In the genomic region with DNA sequence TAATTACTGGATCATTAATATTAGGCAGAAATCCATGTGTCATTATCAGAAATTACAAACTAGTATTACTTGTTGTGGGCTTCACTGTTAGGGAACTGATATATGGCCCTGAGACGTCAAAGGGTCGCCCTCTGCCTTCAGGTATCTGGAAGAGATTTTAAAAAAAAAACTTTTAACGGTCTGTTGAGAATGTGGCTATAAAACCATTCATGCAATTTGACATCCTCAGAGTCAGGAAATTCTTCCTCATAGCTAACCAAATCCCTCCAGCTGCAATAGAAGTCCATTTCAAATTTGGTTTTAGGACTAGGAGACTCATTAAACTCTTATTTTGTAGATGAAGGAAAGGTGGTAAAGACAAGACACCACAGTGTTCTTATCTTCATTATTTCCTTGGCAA, we compare ENCODE assay signal across 31 cellular contexts.
"Had no signal": no experiment of that assay in that cellular context is flagged by ENCODE, and none has a peak within 500 bp of the region (broad histone marks: within the 10 kb centered on the region; RNA-seq: fewer than 3 reads in every experiment).

No MANE protein-coding gene starts in this region.

- DNase-seq: activated CD4-positive, alpha-beta T cell treated with anti-CD3 and anti-CD28 coated beads for 36 hours; activated CD4-positive, alpha-beta T cell treated with anti-CD3 and anti-CD28 coated beads, Interleukin-2, amount 10 ng/mL, durations not matched to agents 7 days and 5 days; activated CD4-positive, alpha-beta T cell treated with anti-CD3 and anti-CD28 coated beads, Interleukin-2, amount 50 U/mL, for 48 hours; activated CD8-positive, alpha-beta T cell treated with anti-CD3 and anti-CD28 coated beads, Interleukin-2, amount 10 ng/mL, durations not matched to agents 7 days and 5 days; activated gamma-delta T cell; activated naive CD4-positive, alpha-beta T cell treated with Interleukin-2 at 50 U/mL for 16 hours; activated naive CD8-positive, alpha-beta T cell treated with anti-CD3 and anti-CD28 coated beads, Interleukin-2, amount 10 ng/mL, durations not matched to agents 7 days and 5 days; activated T-cell treated with anti-CD3 and anti-CD28 coated beads, Interleukin-2, amount 50 U/mL, for 24 hours; amygdala; MM.1S; NCI-H1092 treated with DMSO at 0.1 percent for 48 hours; NCI-H146; NCI-H187; NCI-H2029 treated with DMSO at 0.1 percent for 48 hours; NCI-H2107; NCI-H2171; NCI-H510A; NCI-H526; NCI-H748 treated with DMSO at 0.1 percent for 48 hours; NK-92 treated with Interleukin-12 subunit alpha and Interleukin-12 subunit beta, amount 100 ng/mL, for 24 hours; PC-3; Peyer's patch had no signal

- H3K4me3 ChIP-seq: ascending aorta, Peyer's patch had no signal

- H3K36me3 ChIP-seq: ascending aorta, Peyer's patch had no signal

- H3K9me3 Mint-ChIP-seq: activated CD4-positive, alpha-beta T cell treated with anti-CD3 and anti-CD28 coated beads, Interleukin-2, amount 10 ng/mL, durations not matched to agents 7 days and 5 days; activated naive CD4-positive, alpha-beta T cell treated with anti-CD3 and anti-CD28 coated beads, Interleukin-2, amount 50 U/mL, for 24 hours; activated naive CD8-positive, alpha-beta T cell treated with anti-CD3 and anti-CD28 coated beads, Interleukin-2, amount 10 ng/mL, durations not matched to agents 7 days and 5 days; activated T-cell treated with anti-CD3 and anti-CD28 coated beads, Interleukin-2, amount 50 U/mL, for 24 hours; activated T-helper 2 cell treated with anti-CD3 and anti-CD28 coated beads, Interferon-gamma antibody, Interleukin-2, Interleukin-4, amounts not matched to agents 10 μg/mL and 5 μg/mL and 100 μg/mL, durations not matched to agents 14 hours and 24 hours and 36 hours; T-helper 1 cell treated with Interleukin-12 subunit alpha and Interleukin-12 subunit beta and Interleukin-4 antibody, amounts not matched to agents 30 μg/mL and 1 μg/mL, for 36 hours; T-helper 2 cell treated with Interferon-gamma antibody and Interleukin-4, amounts not matched to agents 5 μg/mL and 100 μg/mL, for 36 hours; WTC11 had no signal

- H3K27me3 ChIP-seq: ascending aorta, Peyer's patch had no signal

- H3K27ac Mint-ChIP-seq: activated CD4-positive, alpha-beta T cell treated with anti-CD3 and anti-CD28 coated beads for 36 hours; activated CD4-positive, alpha-beta T cell treated with anti-CD3 and anti-CD28 coated beads, Interleukin-2, amount 10 ng/mL, durations not matched to agents 7 days and 5 days; activated CD8-positive, alpha-beta T cell treated with anti-CD3 and anti-CD28 coated beads, Interleukin-2, amount 10 ng/mL, durations not matched to agents 7 days and 5 days; activated naive CD4-positive, alpha-beta T cell treated with anti-CD3 and anti-CD28 coated beads, Interleukin-2, amount 50 U/mL, for 24 hours; activated naive CD8-positive, alpha-beta T cell treated with anti-CD3 and anti-CD28 coated beads, Interleukin-2, amount 10 ng/mL, durations not matched to agents 7 days and 5 days; activated T-cell treated with anti-CD3 and anti-CD28 coated beads, Interleukin-2, amount 50 U/mL, for 24 hours; activated T-helper 2 cell treated with anti-CD3 and anti-CD28 coated beads, Interferon-gamma antibody, Interleukin-2, Interleukin-4, amounts not matched to agents 10 μg/mL and 5 μg/mL and 100 μg/mL, durations not matched to agents 14 hours and 24 hours and 36 hours; T-helper 1 cell treated with Interleukin-12 subunit alpha and Interleukin-12 subunit beta and Interleukin-4 antibody, amounts not matched to agents 30 μg/mL and 1 μg/mL, for 36 hours; T-helper 2 cell treated with Interferon-gamma antibody and Interleukin-4, amounts not matched to agents 5 μg/mL and 100 μg/mL, for 36 hours; WTC11 had no signal

- H3K4me1 ChIP-seq: ascending aorta, Peyer's patch had no signal

- H3K4me3 Mint-ChIP-seq: activated CD4-positive, alpha-beta T cell treated with anti-CD3 and anti-CD28 coated beads for 36 hours; activated CD4-positive, alpha-beta T cell treated with anti-CD3 and anti-CD28 coated beads, Interleukin-2, amount 10 ng/mL, durations not matched to agents 7 days and 5 days; activated CD8-positive, alpha-beta T cell treated with anti-CD3 and anti-CD28 coated beads, Interleukin-2, amount 10 ng/mL, durations not matched to agents 7 days and 5 days; activated naive CD4-positive, alpha-beta T cell treated with anti-CD3 and anti-CD28 coated beads, Interleukin-2, amount 50 U/mL, for 24 hours; activated naive CD8-positive, alpha-beta T cell treated with anti-CD3 and anti-CD28 coated beads, Interleukin-2, amount 10 ng/mL, durations not matched to agents 7 days and 5 days; activated T-cell treated with anti-CD3 and anti-CD28 coated beads, Interleukin-2, amount 50 U/mL, for 24 hours; T-helper 1 cell treated with Interleukin-12 subunit alpha and Interleukin-12 subunit beta and Interleukin-4 antibody, amounts not matched to agents 30 μg/mL and 1 μg/mL, for 36 hours; T-helper 2 cell treated with Interferon-gamma antibody and Interleukin-4, amounts not matched to agents 5 μg/mL and 100 μg/mL, for 36 hours; WTC11 had no signal

- H3K9me3 ChIP-seq: ascending aorta, Peyer's patch had no signal

- H3K27me3 Mint-ChIP-seq: activated CD4-positive, alpha-beta T cell treated with anti-CD3 and anti-CD28 coated beads, Interleukin-2, amount 10 ng/mL, durations not matched to agents 7 days and 5 days; activated naive CD4-positive, alpha-beta T cell treated with anti-CD3 and anti-CD28 coated beads, Interleukin-2, amount 50 U/mL, for 24 hours; activated T-cell treated with anti-CD3 and anti-CD28 coated beads, Interleukin-2, amount 50 U/mL, for 24 hours had no signal

- H3K36me3 Mint-ChIP-seq: activated naive CD4-positive, alpha-beta T cell treated with anti-CD3 and anti-CD28 coated beads, Interleukin-2, amount 50 U/mL, for 24 hours; activated naive CD8-positive, alpha-beta T cell treated with anti-CD3 and anti-CD28 coated beads, Interleukin-2, amount 10 ng/mL, durations not matched to agents 7 days and 5 days; WTC11 had no signal

- H3K27ac ChIP-seq: ascending aorta, Peyer's patch, RWPE1 had no signal

- H3K4me1 Mint-ChIP-seq: activated CD4-positive, alpha-beta T cell treated with anti-CD3 and anti-CD28 coated beads for 36 hours; activated CD4-positive, alpha-beta T cell treated with anti-CD3 and anti-CD28 coated beads, Interleukin-2, amount 10 ng/mL, durations not matched to agents 7 days and 5 days; activated naive CD4-positive, alpha-beta T cell treated with anti-CD3 and anti-CD28 coated beads, Interleukin-2, amount 50 U/mL, for 24 hours; activated naive CD8-positive, alpha-beta T cell treated with anti-CD3 and anti-CD28 coated beads, Interleukin-2, amount 10 ng/mL, durations not matched to agents 7 days and 5 days; WTC11 had no signal

- ATAC-seq: activated CD4-positive, alpha-beta T cell treated with anti-CD3 and anti-CD28 coated beads for 36 hours; activated CD4-positive, CD25-positive, alpha-beta regulatory T cell treated with anti-CD3 and anti-CD28 coated beads, Interleukin-2, amount 50 U/mL, for 24 hours; activated CD8-positive, alpha-beta T cell treated with anti-CD3 and anti-CD28 coated beads, Interleukin-2, amount 10 ng/mL, durations not matched to agents 7 days and 5 days; PC-3; Right ventricle myocardium inferior; WTC11 had no signal
